In genomic region chr15:100918690-100919480, GRCh38 we compare ENCODE assay signal across 8 cellular contexts. TPM values are rescaled to one million over a fixed set of nuclear protein-coding genes. Genes with fewer than 3 reads are reported as not detected.
DNase-seq lines count a peak whose midpoint lies in the region; ATAC-seq and TF ChIP-seq lines count a peak whose summit lies in the region.

LRRK1 (plus strand) TSS chr15:100919357; CDS start chr15:100924633, 5,276 bp downstream.

- ATAC-seq in GM19324 (IDR thresholded peaks at IDR 0.05; ENCODE audit: low FRiP score, unreplicated experiment) (peak; percentile 27), GM18873 (IDR thresholded peaks at IDR 0.05; ENCODE audit: low FRiP score, unreplicated experiment) (no peak)
- ATAC-seq in activated T-cell treated with anti-CD3 and anti-CD28 coated beads, Interleukin-2, amount 50 U/mL, for 4 hours = peak; percentile 25 to 42

- H3K4me3 ChIP-seq in KMS-11 (IDR thresholded peaks at IDR 0.05; ENCODE audit: insufficient read depth, low read depth, low read length) = no peak within 1 kb of the TSS
- H3K4me3 ChIP-seq in parathyroid adenoma (ENCODE audit: low read depth, low read length) = peak within 1 kb of the TSS; percentile 49

- no peaks in the 10 kb centered on the region for H3K36me3 Mint-ChIP-seq in activated T-cell treated with anti-CD3 and anti-CD28 coated beads, Interleukin-2, amount 50 U/mL, for 4 hours (ENCODE audit: insufficient read depth)

- H3K4me3 Mint-ChIP-seq in activated T-cell treated with anti-CD3 and anti-CD28 coated beads, Interleukin-2, amount 50 U/mL, for 4 hours = peak within 1 kb of the TSS; percentile 69

- H3K4me2 ChIP-seq in KMS-11 (peak within 1 kb of the TSS; percentile 44), parathyroid adenoma (ENCODE audit: low read length) (peak within 1 kb of the TSS; percentile 83)

- no peaks in the 10 kb centered on the region for H4K20me1 ChIP-seq in KMS-11 (ENCODE audit: insufficient read depth)

- H3K9me3 Mint-ChIP-seq in activated T-cell treated with anti-CD3 and anti-CD28 coated beads, Interleukin-2, amount 50 U/mL, for 4 hours = no peaks in the 10 kb centered on the region

- H3K4me1 ChIP-seq in KMS-11 (ENCODE audit: low read depth, poor library complexity, severe bottlenecking) = no peaks in the 10 kb centered on the region
- no peaks in the 10 kb centered on the region for H3K4me1 ChIP-seq in parathyroid adenoma

- no peaks in the 10 kb centered on the region for H3K79me2 ChIP-seq in KMS-11 (ENCODE audit: insufficient read depth, low read depth)
- H3K79me2 ChIP-seq in parathyroid adenoma = no peaks in the 10 kb centered on the region

- H3K27ac ChIP-seq in KMS-11 (no peak within 1 kb of the TSS), parathyroid adenoma (no peak within 1 kb of the TSS)

- H3K9me3 ChIP-seq in parathyroid adenoma (ENCODE audit: control insufficient read depth, low read length) = no peaks in the 10 kb centered on the region

- H2AFZ ChIP-seq in KMS-11 (ENCODE audit: low read depth) (peak within 1 kb of the TSS; percentile 66), parathyroid adenoma (peak within 1 kb of the TSS; percentile 50)

- H3K9ac ChIP-seq in KMS-11 = no peak within 1 kb of the TSS
- no peak within 1 kb of the TSS for H3K9ac ChIP-seq in parathyroid adenoma

- peaks cover 65% of the 10 kb centered on the region for H3K27me3 Mint-ChIP-seq in activated T-cell treated with anti-CD3 and anti-CD28 coated beads, Interleukin-2, amount 50 U/mL, for 4 hours (ENCODE audit: low read depth)

- peaks cover 7% of the 10 kb centered on the region for H3K4me1 Mint-ChIP-seq in activated T-cell treated with anti-CD3 and anti-CD28 coated beads, Interleukin-2, amount 50 U/mL, for 4 hours (ENCODE audit: low read depth)

- peaks cover 22% of the 10 kb centered on the region for H3K27me3 ChIP-seq in KMS-11 (ENCODE audit: insufficient read depth, low read depth)
- no peaks in the 10 kb centered on the region for H3K27me3 ChIP-seq in parathyroid adenoma (ENCODE audit: control insufficient read depth, insufficient read depth, low read length)

- no peak for TF ChIP-seq CTCF in KMS-11 (conservative IDR thresholded peaks at IDR 0.05; ENCODE audit: low read depth, low read length)
- no peak for TF ChIP-seq CTCF in parathyroid adenoma (IDR thresholded peaks at IDR 0.05)

- DNase-seq in CD1c-positive myeloid dendritic cell (ENCODE audit: extremely low spot score) (peak; percentile 77), glomerular visceral epithelial cell (ENCODE audit: extremely low spot score) (peak; percentile 42), COR-L47 (lab: John Stamatoyannopoulos, UW) (no peak)
- DNase-seq in activated T-cell treated with anti-CD3 and anti-CD28 coated beads, Interleukin-2, amount 50 U/mL, for 4 hours = no peak

- H3K36me3 ChIP-seq in KMS-11 (ENCODE audit: insufficient read depth) (no peaks in the 10 kb centered on the region), parathyroid adenoma (ENCODE audit: control insufficient read depth, insufficient read depth, low read length) (no peaks in the 10 kb centered on the region)

RNA-seq across cellular contexts. Expression of gene LRRK1, which starts in this region (rescaled TPM):
- total RNA-seq in activated T-cell treated with anti-CD3 and anti-CD28 coated beads, Interleukin-2, amount 50 U/mL, for 4 hours = 1 to 10 TPM in 2 of 3 donors, under 1 TPM in 1; 0.55 to 1.8 (median 1.6) TPM

Comparison
In these comparisons a context has a peak if more than half of its experiments do, and no peak if none do; other contexts are left out.
1. DNase-seq: peak in CD1c-positive myeloid dendritic cell (single experiment) and glomerular visceral epithelial cell (single experiment); none in activated T-cell treated with anti-CD3 and anti-CD28 coated beads, Interleukin-2, amount 50 U/mL, for 4 hours (single experiment) and COR-L47 (single experiment).